8 cellular contexts compared by ENCODE assay signal in genomic region chr11:789951-790350, GRCh38. TPM values are rescaled to one million over a fixed set of nuclear protein-coding genes. Genes with fewer than 3 reads are reported as not detected.
DNase-seq lines count a peak whose midpoint lies in the region; ATAC-seq, FAIRE-seq and TF ChIP-seq lines count a peak whose summit lies in the region.

Gene CEND1, minus strand, starts transcription at chr11:790090. Its CDS starts 1,514 bp downstream, at chr11:788576.

- no peak for TF ChIP-seq RAD21 in GM12878 (IDR thresholded peaks at IDR 0.05; ENCODE audit: insufficient read depth, low read depth, low read length)

- peaks cover 0 to 8% (median 0%) of the 10 kb centered on the region in 5 donors for H3K36me3 Mint-ChIP-seq in naive thymus-derived CD4-positive, alpha-beta T cell

- intact Hi-C loops in GM12878 (cut with micrococcal nuclease; ENCODE audit: unreplicated experiment) = no loop called here
- intact Hi-C loops in naive thymus-derived CD4-positive, alpha-beta T cell (cut with micrococcal nuclease) = loop anchor here (1.0 to 10.0 kb wide), 3 partner anchors 13 to 375 kb away; partner anchors contain the start of genes GATD1 (in 1 of the 2), LMNTD2 (in 1 of the 2), RASSF7 (in 1 of the 2) and SIGIRR (in 1 of the 2)

- no peaks in the 10 kb centered on the region for H3K27me3 ChIP-seq in GM12878 (replicated peaks in 1 of 2; ENCODE audit: control insufficient read depth in 2 of 2, insufficient read depth in 2 of 2, low read length in 1 of 2)
- H3K27me3 ChIP-seq in naive thymus-derived CD4-positive, alpha-beta T cell (ENCODE audit: control insufficient read depth in 2 of 2, insufficient read depth in 2 of 2, low read length in 2 of 2) = no peaks in the 10 kb centered on the region

- no peak for TF ChIP-seq CTCF in GM12878 (IDR thresholded peaks at IDR 0.05 in 2 of 3, conservative IDR thresholded peaks at IDR 0.05 in 1 of 3; ENCODE audit: control insufficient read depth in 2 of 3, extremely low read depth in 1 of 3, insufficient read depth in 1 of 3, low read depth in 3 of 3, low read length in 3 of 3)

- SMC1A ChIA-PET in GM12878 (lab: Charles Lee; ENCODE audit: uncharacterized antibody, unreplicated experiment) = no interaction called here

- peaks cover 0 to 9% of the 10 kb centered on the region in 2 experiments; a peak in 2 of 4 replicates for H3K36me3 ChIP-seq in GM12878 (ENCODE audit: control insufficient read depth in 2 of 2, insufficient read depth in 2 of 2, low read length in 1 of 2)
- H3K36me3 ChIP-seq in naive thymus-derived CD4-positive, alpha-beta T cell (ENCODE audit: control insufficient read depth in 2 of 3, insufficient read depth in 3 of 3, low read length in 3 of 3) = peaks cover 0 to 36% (median 0%) of the 10 kb centered on the region in 3 experiments

- BruUV-seq in GM12878 (replicated peaks; lab: Mats Ljungman, UMichigan) = no TSS peak

- H3K4me2 ChIP-seq in GM12878 (ENCODE audit: control insufficient read depth, insufficient read depth) = peak within 1 kb of the TSS; percentile 59

- TF ChIP-seq POLR2A in GM12878 (IDR thresholded peaks at IDR 0.05; ENCODE audit: low read depth, low read length) = peak; percentile 55; the same call in 1 of the 2 replicates

- peak within 1 kb of the TSS; percentile 56 for H3K9ac ChIP-seq in GM12878 (ENCODE audit: control insufficient read depth, insufficient read depth, low read length)

- in situ Hi-C loops in G401 (cut with HindIII; ENCODE audit: low sequenced_read_pairs) (no loop called here), GM12878 (cut with MboI) (no loop called here)

- no peak for TF ChIP-seq EP300 in GM12878 (IDR thresholded peaks at IDR 0.05; ENCODE audit: borderline replicate concordance in 1 of 2, control insufficient read depth in 1 of 2, low read depth in 2 of 2, low read length in 2 of 2)

- H3K9me3 ChIP-seq in GM12878 (replicated peaks; ENCODE audit: control insufficient read depth, insufficient read depth, low read length) = no peaks in the 10 kb centered on the region
- no peaks in the 10 kb centered on the region for H3K9me3 ChIP-seq in naive thymus-derived CD4-positive, alpha-beta T cell (ENCODE audit: control insufficient read depth in 2 of 3, low read length in 3 of 3)

- H3K4me1 Mint-ChIP-seq in naive thymus-derived CD4-positive, alpha-beta T cell = peaks cover 0 to 6% (median 0%) of the 10 kb centered on the region in 7 donors

- DNase-seq in G401 (ENCODE audit: low spot score) (peak; percentile 76), NCI-H2227 treated with DMSO at 0.1 percent for 48 hours (lab: John Stamatoyannopoulos, UW) (peak; percentile 79), GM12878 (ENCODE audit: low read depth, low spot score) (no peak), NK-92 (lab: John Stamatoyannopoulos, UW; ENCODE audit: unreplicated experiment) (no peak), SW480 (ENCODE audit: low spot score) (no peak)
- peak in 1 of 9 donors; percentile 68 for DNase-seq in naive thymus-derived CD4-positive, alpha-beta T cell

- peak within 1 kb of the TSS in 2 of 10 donors; percentile 48 to 49 for H3K4me3 Mint-ChIP-seq in naive thymus-derived CD4-positive, alpha-beta T cell

- no peaks in the 10 kb centered on the region for H3K27me3 Mint-ChIP-seq in naive thymus-derived CD4-positive, alpha-beta T cell

- no peak within 1 kb of the TSS for H2AFZ ChIP-seq in GM12878 (ENCODE audit: control insufficient read depth, low read depth, low read length)

- H3K4me3 ChIP-seq in GM12878 = peak within 1 kb of the TSS; percentile 63; the same call in 1 of the 2 replicates
- H3K4me3 ChIP-seq in naive thymus-derived CD4-positive, alpha-beta T cell (ENCODE audit: low read length) = no peak within 1 kb of the TSS

- peak within 1 kb of the TSS; percentile 11; the same call in 1 of the 2 replicates for H3K27ac ChIP-seq in GM12878 (ENCODE audit: control insufficient read depth, insufficient read depth)
- no peak within 1 kb of the TSS for H3K27ac ChIP-seq in naive thymus-derived CD4-positive, alpha-beta T cell (ENCODE audit: low read depth, low read length)

- H3K4me1 ChIP-seq in GM12878 (ENCODE audit: control insufficient read depth, insufficient read depth, low read length) = peaks cover 11% of the 10 kb centered on the region
- no peaks in the 10 kb centered on the region for H3K4me1 ChIP-seq in naive thymus-derived CD4-positive, alpha-beta T cell (ENCODE audit: control insufficient read depth in 2 of 2, insufficient read depth in 2 of 2, low read length in 2 of 2)

- RAD21 ChIA-PET in GM12878 (lab: Charles Lee; ENCODE audit: unreplicated experiment) = no interaction called here

- peak within 1 kb of the TSS in 1 of 9 donors; percentile 58 for H3K27ac Mint-ChIP-seq in naive thymus-derived CD4-positive, alpha-beta T cell

- WGBS in GM12878 (ENCODE audit: insufficient coverage, insufficient replicate concordance, low lambda C conversion rate, missing lambda C conversion rate) = 9% methylated on average over 8 of the region's 45 CpGs

- ATAC-seq in GM12878 (peak; percentile 66), HG03442 (IDR thresholded peaks at IDR 0.05; ENCODE audit: unreplicated experiment) (no peak), GM21381 (IDR thresholded peaks at IDR 0.05; ENCODE audit: unreplicated experiment) (no peak)
- peak; percentile 60 for ATAC-seq in naive thymus-derived CD4-positive, alpha-beta T cell

- POLR2A ChIA-PET in GM12878 (lab: Charles Lee) = interaction anchor here (0.9 kb wide), 1 partner anchor 102 kb away, joined by 3 read pairs; no protein-coding TSS in a partner anchor
- POLR2A ChIA-PET in naive thymus-derived CD4-positive, alpha-beta T cell (lab: Charles Lee) = interaction anchor here (1.4 kb wide), 1 partner anchor 12 kb away, joined by 5 read pairs; no protein-coding TSS in a partner anchor

- H3K79me2 ChIP-seq in GM12878 (ENCODE audit: control insufficient read depth, insufficient read depth, low read length) = peaks cover 3% of the 10 kb centered on the region; the same call in 1 of the 2 replicates

- no peak for FAIRE-seq in GM12878 (lab: Jason Lieb, UNC)

- CTCF ChIA-PET in GM12878 (lab: Yijun Ruan, JAX) = no interaction called here
- CTCF ChIA-PET in naive thymus-derived CD4-positive, alpha-beta T cell (lab: Charles Lee) = no interaction called here

- H4K20me1 ChIP-seq in GM12878 (ENCODE audit: control insufficient read depth, insufficient read depth) = no peaks in the 10 kb centered on the region

- no peaks in the 10 kb centered on the region for H3K9me3 Mint-ChIP-seq in naive thymus-derived CD4-positive, alpha-beta T cell

TF ChIP-seq in GM12878, 131 proteins besides CTCF, POLR2A, EP300 and RAD21:
- TF ChIP-seq TCF12 (IDR thresholded peaks at IDR 0.05; ENCODE audit: low read depth, low read length) (no peak), RCOR1 (conservative IDR thresholded peaks at IDR 0.05; ENCODE audit: low read depth, low read length) (0 out of 2 replicates have a peak, but pooled peaks have one; percentile 42)

RNA-seq across cellular contexts. Expression of gene CEND1, which starts in this region (rescaled TPM):
- 0.74 and 0.95 TPM in 2 replicates for total RNA-seq in G401 (2014; rRNA removed; shearing (Covaris generic))
- 0.59 and 1.2 TPM in 2 replicates for total RNA-seq in GM12878 (2013; cell fraction: nucleolus; rRNA removed)
- 5.5 and 7.2 TPM in 2 replicates for total RNA-seq in GM12878 (2014; rRNA removed)
- total RNA-seq in GM12878 (2014; rRNA removed; fragmentation: Illumina TruSeq; extraction: Trizol) = 1.3 and 2.2 TPM in 2 replicates
- total RNA-seq in GM12878 (2021) = 6.9 and 9.0 TPM in 2 replicates
- polyA plus RNA-seq in GM12878 (2011; ENCODE audit: low read depth) = 0.83 TPM
- polyA plus RNA-seq in GM12878 (2011; rRNA removed) = 0.22 and 0.31 TPM in 2 replicates
- polyA plus RNA-seq in GM12878 (2011; cell fraction: cytosol; rRNA removed) = 1.2 and 1.5 TPM in 2 replicates
- polyA plus RNA-seq in GM12878 (2011; cell fraction: nucleus; rRNA removed) = 1.2 and 2.8 TPM in 2 replicates
- polyA plus RNA-seq in GM12878 (2012) = 2.0 and 3.4 TPM in 2 replicates
- 0.35 and 1.4 TPM in 2 replicates for polyA plus RNA-seq in GM12878 (2014; fragmentation: Illumina TruSeq; extraction: Trizol)
- polyA plus RNA-seq in GM12878 (2014; fragmentation: Nextera tagmentation; extraction: Ambion mirVana) = under 1 TPM in 1 of 2 experiments, not detected in 1; 0.55 TPM
- 7.3 and 10.1 TPM in 2 replicates for polyA plus RNA-seq in GM12878 (2014; rRNA removed)
- polyA plus RNA-seq in GM12878 (2016; fragmentation: Nextera tagmentation; extraction: Ambion mirVana) = 10 to 100 TPM; 12.7 to 13.6 TPM
- 0.21 TPM in 1 of 2 replicates, not detected in the other for polyA minus RNA-seq in GM12878 (2011; rRNA and poly(A)+ RNA removed)
- 0.67 and 1.4 TPM in 2 replicates for polyA minus RNA-seq in GM12878 (2011; cell fraction: cytosol; rRNA and poly(A)+ RNA removed)
- polyA minus RNA-seq in GM12878 (2011; cell fraction: nucleus; rRNA and poly(A)+ RNA removed) = 0.36 and 0.77 TPM in 2 replicates
- total RNA-seq in naive thymus-derived CD4-positive, alpha-beta T cell = 1 to 10 TPM in 1 of 5 experiments, not detected in 4; 2.3 TPM
- not detected for polyA plus RNA-seq in naive thymus-derived CD4-positive, alpha-beta T cell

Comparison
In these comparisons a context has a peak if more than half of its experiments do, and no peak if none do; other contexts are left out.
1. Peak in DNase-seq in G401; RNA of the gene not detected or under 1 TPM.
2. ATAC-seq: peak in GM12878 (single experiment) and naive thymus-derived CD4-positive, alpha-beta T cell (single experiment); none in HG03442 (single experiment) and GM21381 (single experiment).